In the genomic region with DNA sequence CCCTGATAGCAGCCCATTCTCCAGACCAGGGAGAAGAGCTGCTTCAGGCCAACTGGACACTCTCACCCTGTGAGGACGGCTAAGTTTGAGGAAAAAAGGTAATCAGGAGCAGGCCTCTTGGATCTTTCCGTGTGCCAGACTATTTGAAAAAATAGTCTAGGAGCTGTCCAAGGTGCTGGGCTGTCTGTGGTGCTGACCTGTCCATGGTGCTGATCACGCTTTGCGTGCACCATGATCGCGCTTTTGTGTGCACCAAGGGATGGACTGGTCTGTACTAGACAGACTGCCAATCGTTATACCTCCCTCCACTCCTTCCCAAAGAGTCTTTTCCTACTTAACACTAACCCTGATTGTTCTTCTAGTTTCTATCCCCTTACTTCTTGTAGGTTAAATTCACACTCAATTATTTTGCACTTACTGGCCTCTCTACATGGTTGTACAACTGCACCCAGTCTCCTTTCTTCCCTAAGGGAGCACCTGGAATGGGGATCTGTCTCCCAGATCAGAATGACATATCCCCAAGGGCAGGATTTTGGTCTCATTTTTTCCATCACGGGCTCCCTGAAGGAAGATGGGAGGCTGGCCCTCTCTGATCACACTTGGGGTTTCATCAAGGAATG, we compare ENCODE assay signal across 1 cellular context.
TF ChIP-seq lines count a peak whose summit lies in the region.

No MANE protein-coding gene starts in this region.

TF ChIP-seq in HepG2, 621 proteins besides CTCF, POLR2A, EP300 and RAD21 (continued from another document and continues in another):
- TF ChIP-seq, protein P1, sequence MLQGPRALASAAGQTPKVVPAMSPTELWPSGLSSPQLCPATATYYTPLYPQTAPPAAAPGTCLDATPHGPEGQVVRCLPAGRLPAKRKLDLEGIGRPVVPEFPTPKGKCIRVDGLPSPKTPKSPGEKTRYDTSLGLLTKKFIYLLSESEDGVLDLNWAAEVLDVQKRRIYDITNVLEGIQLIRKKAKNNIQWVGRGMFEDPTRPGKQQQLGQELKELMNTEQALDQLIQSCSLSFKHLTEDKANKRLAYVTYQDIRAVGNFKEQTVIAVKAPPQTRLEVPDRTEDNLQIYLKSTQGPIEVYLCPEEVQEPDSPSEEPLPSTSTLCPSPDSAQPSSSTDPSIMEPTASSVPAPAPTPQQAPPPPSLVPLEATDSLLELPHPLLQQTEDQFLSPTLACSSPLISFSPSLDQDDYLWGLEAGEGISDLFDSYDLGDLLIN (CRISPR knock-in tag; IDR thresholded peaks at IDR 0.05; ENCODE audit: borderline replicate concordance), result peak; percentile 100; the same call in 1 of the 2 replicates
- TF ChIP-seq ZNF775 (CRISPR knock-in tag; IDR thresholded peaks at IDR 0.05; ENCODE audit: borderline replicate concordance) (peak; percentile 99), SRSF1 (optimal IDR thresholded peaks at IDR 0.05; ENCODE audit: low read depth, low read length) (no peak), ZNF878 (CRISPR knock-in tag; IDR thresholded peaks at IDR 0.05) (peak; percentile 100), RAD51 (IDR thresholded peaks at IDR 0.05; ENCODE audit: borderline replicate concordance) (no peak), ZNF619 (CRISPR knock-in tag; IDR thresholded peaks at IDR 0.05) (peak; percentile 95), SRSF9 (IDR thresholded peaks at IDR 0.05; ENCODE audit: borderline replicate concordance, insufficient read depth, low read depth, low read length, poor library complexity, severe bottlenecking) (no peak), ARHGAP35 (CRISPR knock-in tag; IDR thresholded peaks at IDR 0.05; ENCODE audit: borderline replicate concordance) (peak; percentile 100), CEBPG (CRISPR knock-in tag; IDR thresholded peaks at IDR 0.05) (peak; percentile 68), HOXA9 (CRISPR knock-in tag; IDR thresholded peaks at IDR 0.05; ENCODE audit: borderline replicate concordance) (peak; percentile 100), FOXJ3 (CRISPR knock-in tag; IDR thresholded peaks at IDR 0.05; ENCODE audit: borderline replicate concordance) (peak; percentile 90), SP5 (CRISPR knock-in tag; IDR thresholded peaks at IDR 0.05; ENCODE audit: borderline replicate concordance, low read depth) (peak; percentile 85), ZNF382 (CRISPR knock-in tag; IDR thresholded peaks at IDR 0.05; ENCODE audit: borderline replicate concordance) (peak; percentile 88; the same call in 1 of the 2 replicates), NRL (CRISPR knock-in tag; IDR thresholded peaks at IDR 0.05; ENCODE audit: borderline replicate concordance) (peak; percentile 98), NFIB (CRISPR knock-in tag; IDR thresholded peaks at IDR 0.05; ENCODE audit: borderline replicate concordance) (peak; percentile 90; the same call in 1 of the 2 replicates), ZNF30 (CRISPR knock-in tag; IDR thresholded peaks at IDR 0.05) (peak; percentile 100), ZNF556 (CRISPR knock-in tag; IDR thresholded peaks at IDR 0.05; ENCODE audit: borderline replicate concordance) (peak; percentile 95), ZNF354B (CRISPR knock-in tag; IDR thresholded peaks at IDR 0.05) (peak; percentile 99), ONECUT2 (CRISPR knock-in tag; IDR thresholded peaks at IDR 0.05) (peak; percentile 93), KLF9 (CRISPR knock-in tag; IDR thresholded peaks at IDR 0.05; ENCODE audit: low read depth) (peak; percentile 99), ESRRA (CRISPR knock-in tag; IDR thresholded peaks at IDR 0.05; ENCODE audit: low read depth) (peak; percentile 91), SRSF4 (IDR thresholded peaks at IDR 0.05; ENCODE audit: low read depth, low read length, poor library complexity, severe bottlenecking) (no peak), TP53 (CRISPR knock-in tag; conservative IDR thresholded peaks at IDR 0.05) (peak; percentile 98), ARNTL (CRISPR knock-in tag; IDR thresholded peaks at IDR 0.05) (peak; percentile 98), ZNF12 (CRISPR knock-in tag; IDR thresholded peaks at IDR 0.05) (peak; percentile 99), IRX3 (CRISPR knock-in tag; IDR thresholded peaks at IDR 0.05; ENCODE audit: borderline replicate concordance, low read depth) (peak; percentile 100), NCOA2 (CRISPR knock-in tag; IDR thresholded peaks at IDR 0.05) (peak; percentile 95), ZNF33B (CRISPR knock-in tag; IDR thresholded peaks at IDR 0.05) (peak; percentile 100), ZNF891 (CRISPR knock-in tag; IDR thresholded peaks at IDR 0.05) (peak; percentile 100), ZNF746 (CRISPR knock-in tag; IDR thresholded peaks at IDR 0.05) (peak; percentile 98)
- TF ChIP-seq, protein P2, sequence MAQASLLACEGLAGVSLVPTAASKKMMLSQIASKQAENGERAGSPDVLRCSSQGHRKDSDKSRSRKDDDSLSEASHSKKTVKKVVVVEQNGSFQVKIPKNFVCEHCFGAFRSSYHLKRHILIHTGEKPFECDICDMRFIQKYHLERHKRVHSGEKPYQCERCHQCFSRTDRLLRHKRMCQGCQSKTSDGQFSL (CRISPR knock-in tag; IDR thresholded peaks at IDR 0.05), result peak; percentile 93
- TF ChIP-seq, protein P3, sequence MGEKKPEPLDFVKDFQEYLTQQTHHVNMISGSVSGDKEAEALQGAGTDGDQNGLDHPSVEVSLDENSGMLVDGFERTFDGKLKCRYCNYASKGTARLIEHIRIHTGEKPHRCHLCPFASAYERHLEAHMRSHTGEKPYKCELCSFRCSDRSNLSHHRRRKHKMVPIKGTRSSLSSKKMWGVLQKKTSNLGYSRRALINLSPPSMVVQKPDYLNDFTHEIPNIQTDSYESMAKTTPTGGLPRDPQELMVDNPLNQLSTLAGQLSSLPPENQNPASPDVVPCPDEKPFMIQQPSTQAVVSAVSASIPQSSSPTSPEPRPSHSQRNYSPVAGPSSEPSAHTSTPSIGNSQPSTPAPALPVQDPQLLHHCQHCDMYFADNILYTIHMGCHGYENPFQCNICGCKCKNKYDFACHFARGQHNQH (CRISPR knock-in tag; IDR thresholded peaks at IDR 0.05), result peak; percentile 100
- TF ChIP-seq, protein P4, sequence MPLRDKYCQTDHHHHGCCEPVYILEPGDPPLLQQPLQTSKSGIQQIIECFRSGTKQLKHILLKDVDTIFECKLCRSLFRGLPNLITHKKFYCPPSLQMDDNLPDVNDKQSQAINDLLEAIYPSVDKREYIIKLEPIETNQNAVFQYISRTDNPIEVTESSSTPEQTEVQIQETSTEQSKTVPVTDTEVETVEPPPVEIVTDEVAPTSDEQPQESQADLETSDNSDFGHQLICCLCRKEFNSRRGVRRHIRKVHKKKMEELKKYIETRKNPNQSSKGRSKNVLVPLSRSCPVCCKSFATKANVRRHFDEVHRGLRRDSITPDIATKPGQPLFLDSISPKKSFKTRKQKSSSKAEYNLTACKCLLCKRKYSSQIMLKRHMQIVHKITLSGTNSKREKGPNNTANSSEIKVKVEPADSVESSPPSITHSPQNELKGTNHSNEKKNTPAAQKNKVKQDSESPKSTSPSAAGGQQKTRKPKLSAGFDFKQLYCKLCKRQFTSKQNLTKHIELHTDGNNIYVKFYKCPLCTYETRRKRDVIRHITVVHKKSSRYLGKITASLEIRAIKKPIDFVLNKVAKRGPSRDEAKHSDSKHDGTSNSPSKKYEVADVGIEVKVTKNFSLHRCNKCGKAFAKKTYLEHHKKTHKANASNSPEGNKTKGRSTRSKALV (CRISPR knock-in tag; IDR thresholded peaks at IDR 0.05), result peak; percentile 100
- TF ChIP-seq, protein P5, sequence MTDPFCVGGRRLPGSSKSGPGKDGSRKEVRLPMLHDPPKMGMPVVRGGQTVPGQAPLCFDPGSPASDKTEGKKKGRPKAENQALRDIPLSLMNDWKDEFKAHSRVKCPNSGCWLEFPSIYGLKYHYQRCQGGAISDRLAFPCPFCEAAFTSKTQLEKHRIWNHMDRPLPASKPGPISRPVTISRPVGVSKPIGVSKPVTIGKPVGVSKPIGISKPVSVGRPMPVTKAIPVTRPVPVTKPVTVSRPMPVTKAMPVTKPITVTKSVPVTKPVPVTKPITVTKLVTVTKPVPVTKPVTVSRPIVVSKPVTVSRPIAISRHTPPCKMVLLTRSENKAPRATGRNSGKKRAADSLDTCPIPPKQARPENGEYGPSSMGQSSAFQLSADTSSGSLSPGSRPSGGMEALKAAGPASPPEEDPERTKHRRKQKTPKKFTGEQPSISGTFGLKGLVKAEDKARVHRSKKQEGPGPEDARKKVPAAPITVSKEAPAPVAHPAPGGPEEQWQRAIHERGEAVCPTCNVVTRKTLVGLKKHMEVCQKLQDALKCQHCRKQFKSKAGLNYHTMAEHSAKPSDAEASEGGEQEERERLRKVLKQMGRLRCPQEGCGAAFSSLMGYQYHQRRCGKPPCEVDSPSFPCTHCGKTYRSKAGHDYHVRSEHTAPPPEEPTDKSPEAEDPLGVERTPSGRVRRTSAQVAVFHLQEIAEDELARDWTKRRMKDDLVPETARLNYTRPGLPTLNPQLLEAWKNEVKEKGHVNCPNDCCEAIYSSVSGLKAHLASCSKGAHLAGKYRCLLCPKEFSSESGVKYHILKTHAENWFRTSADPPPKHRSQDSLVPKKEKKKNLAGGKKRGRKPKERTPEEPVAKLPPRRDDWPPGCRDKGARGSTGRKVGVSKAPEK (CRISPR knock-in tag; IDR thresholded peaks at IDR 0.05; ENCODE audit: borderline replicate concordance), result peak; percentile 94; the same call in 1 of the 2 replicates
- TF ChIP-seq, protein P6, sequence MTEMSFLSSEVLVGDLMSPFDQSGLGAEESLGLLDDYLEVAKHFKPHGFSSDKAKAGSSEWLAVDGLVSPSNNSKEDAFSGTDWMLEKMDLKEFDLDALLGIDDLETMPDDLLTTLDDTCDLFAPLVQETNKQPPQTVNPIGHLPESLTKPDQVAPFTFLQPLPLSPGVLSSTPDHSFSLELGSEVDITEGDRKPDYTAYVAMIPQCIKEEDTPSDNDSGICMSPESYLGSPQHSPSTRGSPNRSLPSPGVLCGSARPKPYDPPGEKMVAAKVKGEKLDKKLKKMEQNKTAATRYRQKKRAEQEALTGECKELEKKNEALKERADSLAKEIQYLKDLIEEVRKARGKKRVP (CRISPR knock-in tag; IDR thresholded peaks at IDR 0.05), result peak in 1 of 2 experiments; percentile 90; a peak in 2 of 4 replicates
- TF ChIP-seq, protein P7, sequence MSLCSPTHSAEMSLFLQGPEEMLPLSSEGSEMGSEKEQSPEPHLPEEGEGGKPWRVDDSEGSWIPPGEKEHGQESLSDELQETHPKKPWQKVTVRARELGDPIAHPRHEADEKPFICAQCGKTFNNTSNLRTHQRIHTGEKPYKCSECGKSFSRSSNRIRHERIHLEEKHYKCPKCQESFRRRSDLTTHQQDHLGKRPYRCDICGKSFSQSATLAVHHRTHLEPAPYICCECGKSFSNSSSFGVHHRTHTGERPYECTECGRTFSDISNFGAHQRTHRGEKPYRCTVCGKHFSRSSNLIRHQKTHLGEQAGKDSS (CRISPR knock-in tag; IDR thresholded peaks at IDR 0.05; ENCODE audit: borderline replicate concordance, low read depth), result peak; percentile 99
- TF ChIP-seq, protein P8, sequence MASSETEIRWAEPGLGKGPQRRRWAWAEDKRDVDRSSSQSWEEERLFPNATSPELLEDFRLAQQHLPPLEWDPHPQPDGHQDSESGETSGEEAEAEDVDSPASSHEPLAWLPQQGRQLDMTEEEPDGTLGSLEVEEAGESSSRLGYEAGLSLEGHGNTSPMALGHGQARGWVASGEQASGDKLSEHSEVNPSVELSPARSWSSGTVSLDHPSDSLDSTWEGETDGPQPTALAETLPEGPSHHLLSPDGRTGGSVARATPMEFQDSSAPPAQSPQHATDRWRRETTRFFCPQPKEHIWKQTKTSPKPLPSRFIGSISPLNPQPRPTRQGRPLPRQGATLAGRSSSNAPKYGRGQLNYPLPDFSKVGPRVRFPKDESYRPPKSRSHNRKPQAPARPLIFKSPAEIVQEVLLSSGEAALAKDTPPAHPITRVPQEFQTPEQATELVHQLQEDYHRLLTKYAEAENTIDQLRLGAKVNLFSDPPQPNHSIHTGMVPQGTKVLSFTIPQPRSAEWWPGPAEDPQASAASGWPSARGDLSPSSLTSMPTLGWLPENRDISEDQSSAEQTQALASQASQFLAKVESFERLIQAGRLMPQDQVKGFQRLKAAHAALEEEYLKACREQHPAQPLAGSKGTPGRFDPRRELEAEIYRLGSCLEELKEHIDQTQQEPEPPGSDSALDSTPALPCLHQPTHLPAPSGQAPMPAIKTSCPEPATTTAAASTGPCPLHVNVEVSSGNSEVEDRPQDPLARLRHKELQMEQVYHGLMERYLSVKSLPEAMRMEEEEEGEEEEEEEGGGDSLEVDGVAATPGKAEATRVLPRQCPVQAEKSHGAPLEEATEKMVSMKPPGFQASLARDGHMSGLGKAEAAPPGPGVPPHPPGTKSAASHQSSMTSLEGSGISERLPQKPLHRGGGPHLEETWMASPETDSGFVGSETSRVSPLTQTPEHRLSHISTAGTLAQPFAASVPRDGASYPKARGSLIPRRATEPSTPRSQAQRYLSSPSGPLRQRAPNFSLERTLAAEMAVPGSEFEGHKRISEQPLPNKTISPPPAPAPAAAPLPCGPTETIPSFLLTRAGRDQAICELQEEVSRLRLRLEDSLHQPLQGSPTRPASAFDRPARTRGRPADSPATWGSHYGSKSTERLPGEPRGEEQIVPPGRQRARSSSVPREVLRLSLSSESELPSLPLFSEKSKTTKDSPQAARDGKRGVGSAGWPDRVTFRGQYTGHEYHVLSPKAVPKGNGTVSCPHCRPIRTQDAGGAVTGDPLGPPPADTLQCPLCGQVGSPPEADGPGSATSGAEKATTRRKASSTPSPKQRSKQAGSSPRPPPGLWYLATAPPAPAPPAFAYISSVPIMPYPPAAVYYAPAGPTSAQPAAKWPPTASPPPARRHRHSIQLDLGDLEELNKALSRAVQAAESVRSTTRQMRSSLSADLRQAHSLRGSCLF (CRISPR knock-in tag; IDR thresholded peaks at IDR 0.05; ENCODE audit: borderline replicate concordance), result peak; percentile 100
- TF ChIP-seq, protein P9, sequence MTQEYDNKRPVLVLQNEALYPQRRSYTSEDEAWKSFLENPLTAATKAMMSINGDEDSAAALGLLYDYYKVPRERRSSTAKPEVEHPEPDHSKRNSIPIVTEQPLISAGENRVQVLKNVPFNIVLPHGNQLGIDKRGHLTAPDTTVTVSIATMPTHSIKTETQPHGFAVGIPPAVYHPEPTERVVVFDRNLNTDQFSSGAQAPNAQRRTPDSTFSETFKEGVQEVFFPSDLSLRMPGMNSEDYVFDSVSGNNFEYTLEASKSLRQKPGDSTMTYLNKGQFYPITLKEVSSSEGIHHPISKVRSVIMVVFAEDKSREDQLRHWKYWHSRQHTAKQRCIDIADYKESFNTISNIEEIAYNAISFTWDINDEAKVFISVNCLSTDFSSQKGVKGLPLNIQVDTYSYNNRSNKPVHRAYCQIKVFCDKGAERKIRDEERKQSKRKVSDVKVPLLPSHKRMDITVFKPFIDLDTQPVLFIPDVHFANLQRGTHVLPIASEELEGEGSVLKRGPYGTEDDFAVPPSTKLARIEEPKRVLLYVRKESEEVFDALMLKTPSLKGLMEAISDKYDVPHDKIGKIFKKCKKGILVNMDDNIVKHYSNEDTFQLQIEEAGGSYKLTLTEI (CRISPR knock-in tag; conservative IDR thresholded peaks at IDR 0.05), result peak; percentile 80; the same call in 1 of the 2 replicates
- TF ChIP-seq, protein P10, sequence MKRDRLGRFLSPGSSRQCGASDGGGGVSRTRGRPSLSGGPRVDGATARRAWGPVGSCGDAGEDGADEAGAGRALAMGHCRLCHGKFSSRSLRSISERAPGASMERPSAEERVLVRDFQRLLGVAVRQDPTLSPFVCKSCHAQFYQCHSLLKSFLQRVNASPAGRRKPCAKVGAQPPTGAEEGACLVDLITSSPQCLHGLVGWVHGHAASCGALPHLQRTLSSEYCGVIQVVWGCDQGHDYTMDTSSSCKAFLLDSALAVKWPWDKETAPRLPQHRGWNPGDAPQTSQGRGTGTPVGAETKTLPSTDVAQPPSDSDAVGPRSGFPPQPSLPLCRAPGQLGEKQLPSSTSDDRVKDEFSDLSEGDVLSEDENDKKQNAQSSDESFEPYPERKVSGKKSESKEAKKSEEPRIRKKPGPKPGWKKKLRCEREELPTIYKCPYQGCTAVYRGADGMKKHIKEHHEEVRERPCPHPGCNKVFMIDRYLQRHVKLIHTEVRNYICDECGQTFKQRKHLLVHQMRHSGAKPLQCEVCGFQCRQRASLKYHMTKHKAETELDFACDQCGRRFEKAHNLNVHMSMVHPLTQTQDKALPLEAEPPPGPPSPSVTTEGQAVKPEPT (CRISPR knock-in tag; IDR thresholded peaks at IDR 0.05; ENCODE audit: low read depth), result peak; percentile 99
